In genomic region chr5:160315968-160316367, GRCh38 we compare ENCODE assay signal across 10 cellular contexts. TPM values are rescaled to one million over a fixed set of nuclear protein-coding genes. Genes with fewer than 3 reads are reported as not detected.
DNase-seq lines count a peak whose midpoint lies in the region; ATAC-seq and TF ChIP-seq lines count a peak whose summit lies in the region.
"Had no signal": no experiment of that assay in that cellular context is flagged by ENCODE, and none has a peak within 500 bp of the region (broad histone marks: within the 10 kb centered on the region; RNA-seq: fewer than 3 reads in every experiment).

No MANE protein-coding gene starts in this region.

- H3K36me3 Mint-ChIP-seq in mesothelial cell of epicardium, result no peaks in the 10 kb centered on the region
- H3K36me3 Mint-ChIP-seq: activated naive CD8-positive, alpha-beta T cell treated with anti-CD3 and anti-CD28 coated beads for 36 hours had no signal

- no peaks in the 10 kb centered on the region for H3K9me3 ChIP-seq in MG63

- H3K36me3 ChIP-seq in MG63, result no peaks in the 10 kb centered on the region

- no peak for TF ChIP-seq CTCF in mesothelial cell of epicardium (IDR thresholded peaks at IDR 0.05; ENCODE audit: unreplicated experiment)

- peaks cover 23% of the 10 kb centered on the region for H3K27me3 ChIP-seq in MG63

- no peak overlapping the region for H3K27ac Mint-ChIP-seq in mesothelial cell of epicardium
- H3K27ac Mint-ChIP-seq: activated naive CD8-positive, alpha-beta T cell treated with anti-CD3 and anti-CD28 coated beads for 36 hours had no signal

- H3K4me1 Mint-ChIP-seq in mesothelial cell of epicardium, result peaks cover 20% of the 10 kb centered on the region

- H3K9me3 Mint-ChIP-seq in mesothelial cell of epicardium, result no peaks in the 10 kb centered on the region
- H3K9me3 Mint-ChIP-seq: activated naive CD8-positive, alpha-beta T cell treated with anti-CD3 and anti-CD28 coated beads for 36 hours had no signal

- H3K27me3 Mint-ChIP-seq in mesothelial cell of epicardium (ENCODE audit: low read depth), result peaks cover 3% of the 10 kb centered on the region

- no peak overlapping the region for H3K4me3 ChIP-seq in MG63
- H3K4me3 ChIP-seq: SK-N-MC had no signal

- no peak for ATAC-seq in GM19035 (IDR thresholded peaks at IDR 0.05; ENCODE audit: unreplicated experiment)

- no peak overlapping the region for H3K4me3 Mint-ChIP-seq in mesothelial cell of epicardium
- H3K4me3 Mint-ChIP-seq: activated naive CD8-positive, alpha-beta T cell treated with anti-CD3 and anti-CD28 coated beads for 36 hours had no signal

- DNase-seq in ELR (ENCODE audit: low read depth), result peak; percentile 75
- DNase-seq in MG63, result peak; percentile 67
- peak; percentile 57 for DNase-seq in amniotic epithelial cell (ENCODE audit: low read depth)
- DNase-seq in mucosa of gallbladder (ENCODE audit: low spot score), result peak; percentile 47
- DNase-seq in NCI-H1105 (lab: John Stamatoyannopoulos, UW), result no peak
- DNase-seq in mesothelial cell of epicardium (ENCODE audit: low spot score in 2 of 2, unreplicated experiment in 2 of 2), result no peak
- no peak for DNase-seq in activated CD8-positive, alpha-beta memory T cell treated with anti-CD3 and anti-CD28 coated beads for 24 hours
- DNase-seq: activated naive CD8-positive, alpha-beta T cell treated with anti-CD3 and anti-CD28 coated beads for 36 hours had no signal

RNA-seq across cellular contexts. Expression of gene CCNJL, which starts 3.6 kb away (rescaled TPM):
- 0.16 and 8.6 TPM in 2 replicates for total RNA-seq in MG63 (2014; rRNA removed; shearing (Covaris generic); ENCODE audit: low replicate concordance)
- total RNA-seq in mucosa of gallbladder (1.3 TPM), mesothelial cell of epicardium (8.2 to 9.7 TPM (median 8.9 TPM) in 3 replicates)
- total RNA-seq: activated naive CD8-positive, alpha-beta T cell treated with anti-CD3 and anti-CD28 coated beads for 36 hours had no signal

RNA-seq across cellular contexts. Expression of gene C1QTNF2, which starts 54.5 kb away (rescaled TPM):
- total RNA-seq in MG63 (2014; rRNA removed; shearing (Covaris generic); ENCODE audit: low replicate concordance), result 1.2 TPM in 1 of 2 replicates, not detected in the other
- 2.2 TPM for total RNA-seq in mucosa of gallbladder
- total RNA-seq in mesothelial cell of epicardium, result 1.3 to 1.8 TPM (median 1.4 TPM) in 3 replicates
- total RNA-seq: activated naive CD8-positive, alpha-beta T cell treated with anti-CD3 and anti-CD28 coated beads for 36 hours had no signal

Comparison
In these comparisons a context has a peak if more than half of its experiments do, and no peak if none do; other contexts are left out.
1. DNase-seq: peak in ELR (single experiment), MG63 (single experiment), amniotic epithelial cell (single experiment) and mucosa of gallbladder (single experiment); none in NCI-H1105 (single experiment), mesothelial cell of epicardium (0 of 2) and activated CD8-positive, alpha-beta memory T cell treated with anti-CD3 and anti-CD28 coated beads for 24 hours (single experiment).